ENCODE assay signal across 8 cellular contexts in genomic region chr12:75334384-75335030, GRCh38. TPM values are rescaled to one million over a fixed set of nuclear protein-coding genes. Genes with fewer than 3 reads are reported as not detected.
DNase-seq lines count a peak whose midpoint lies in the region; ATAC-seq and TF ChIP-seq lines count a peak whose summit lies in the region.

GLIPR1L1 (plus strand) TSS chr12:75334670; CDS start chr12:75334729, 59 bp downstream.

- H3K36me3 Mint-ChIP-seq in activated naive CD4-positive, alpha-beta T cell treated with anti-CD3 and anti-CD28 coated beads, Interleukin-2, amount 10 ng/mL, durations not matched to agents 7 days and 5 days, result no peaks in the 10 kb centered on the region

- CTCF ChIA-PET in activated naive CD4-positive, alpha-beta T cell treated with anti-CD3 and anti-CD28 coated beads, Interleukin-2, amount 10 ng/mL, durations not matched to agents 7 days and 5 days (lab: Charles Lee), result interaction anchor here (0.9 to 3.5 kb wide), 11 partner anchors 10 to 858 kb away, joined by 3 to 20 read pairs (median 3); partner anchors contain the start of gene GLIPR1L2

- H3K27ac Mint-ChIP-seq in activated naive CD4-positive, alpha-beta T cell treated with anti-CD3 and anti-CD28 coated beads, Interleukin-2, amount 10 ng/mL, durations not matched to agents 7 days and 5 days, result no peak within 1 kb of the TSS

- no peaks in the 10 kb centered on the region for H3K9me3 Mint-ChIP-seq in activated naive CD4-positive, alpha-beta T cell treated with anti-CD3 and anti-CD28 coated beads, Interleukin-2, amount 10 ng/mL, durations not matched to agents 7 days and 5 days

- TF ChIP-seq CTCF in omental fat pad (IDR thresholded peaks at IDR 0.05) (peak in 2 of 3 donors; percentile 28 to 89), testis (IDR thresholded peaks at IDR 0.05) (peak; percentile 81 to 85 (median 84))

- ATAC-seq in GM21367 (IDR thresholded peaks at IDR 0.05; ENCODE audit: unreplicated experiment) (peak; percentile 63), omental fat pad (ENCODE audit: low FRiP score) (peak; percentile 76)

- H3K4me3 Mint-ChIP-seq in activated naive CD4-positive, alpha-beta T cell treated with anti-CD3 and anti-CD28 coated beads, Interleukin-2, amount 10 ng/mL, durations not matched to agents 7 days and 5 days, result peak within 1 kb of the TSS; percentile 48

- intact Hi-C loops in testis (cut with DNase I; ENCODE audit: low total_unique reads), result loop anchor here (10.0 kb wide), 1 partner anchor 170 kb away; no protein-coding TSS in a partner anchor

- H3K4me1 ChIP-seq in testis, result peaks cover 3% of the 10 kb centered on the region

- peak within 1 kb of the TSS; percentile 24 to 41 for H3K4me3 ChIP-seq in testis

- no peaks in the 10 kb centered on the region for H3K27me3 ChIP-seq in testis

- WGBS in testis, 2 donors, result 11 to 15% methylated on average over 22 to 23 of the region's 23 CpGs

- no peak for TF ChIP-seq POLR2A in testis (IDR thresholded peaks at IDR 0.05)

- H3K36me3 ChIP-seq in testis (ENCODE audit: low read depth, missing control alignments), result no peaks in the 10 kb centered on the region

- peaks cover 30% of the 10 kb centered on the region for H3K4me1 Mint-ChIP-seq in activated naive CD4-positive, alpha-beta T cell treated with anti-CD3 and anti-CD28 coated beads, Interleukin-2, amount 10 ng/mL, durations not matched to agents 7 days and 5 days

- DNase-seq in DMS53 treated with DMSO at 0.1 percent for 48 hours (lab: John Stamatoyannopoulos, UW; ENCODE audit: unreplicated experiment) (peak; percentile 95), HT-29 (ENCODE audit: low spot score) (peak; percentile 56), SHP77 (lab: John Stamatoyannopoulos, UW) (peak; percentile 94 to 95), glomerular endothelial cell (ENCODE audit: extremely low read depth, low read depth, low spot score) (peak; percentile 78), omental fat pad (ENCODE audit: low spot score) (peak; percentile 85), testis (peak; percentile 94)
- peak; percentile 87 for DNase-seq in activated naive CD4-positive, alpha-beta T cell treated with anti-CD3 and anti-CD28 coated beads, Interleukin-2, amount 10 ng/mL, durations not matched to agents 7 days and 5 days

- no peak within 1 kb of the TSS for H3K27ac ChIP-seq in testis

- peaks cover 30% of the 10 kb centered on the region for H3K27me3 Mint-ChIP-seq in activated naive CD4-positive, alpha-beta T cell treated with anti-CD3 and anti-CD28 coated beads, Interleukin-2, amount 10 ng/mL, durations not matched to agents 7 days and 5 days

- H3K9me3 ChIP-seq in testis, result no peaks in the 10 kb centered on the region

RNA-seq across cellular contexts. Expression of gene GLIPR1L1, which starts in this region (rescaled TPM):
- total RNA-seq in HT-29 (2014; rRNA removed; shearing (Covaris generic)), result not detected in 2 replicates
- total RNA-seq in glomerular endothelial cell, result not detected in 2 replicates
- not detected for total RNA-seq in omental fat pad
- total RNA-seq in testis, result 1 to 10 TPM; 1.9 to 9.1 TPM
- polyA plus RNA-seq in testis (ENCODE audit: insufficient read depth, low read depth, low replicate concordance), result 95.5 TPM

Comparison
In these comparisons a context has a peak if more than half of its experiments do, and no peak if none do; other contexts are left out.
1. Peak in DNase-seq in HT-29; RNA of the gene not detected or under 1 TPM.
2. Peak in DNase-seq in glomerular endothelial cell; RNA of the gene not detected or under 1 TPM.
3. Peak in DNase-seq and ATAC-seq in omental fat pad; RNA of the gene not detected or under 1 TPM.